ENCODE assay signal across 9 cellular contexts in genomic region chr1:215146252-215146975, GRCh38.
DNase-seq lines count a peak whose midpoint lies in the region; ATAC-seq, FAIRE-seq and TF ChIP-seq lines count a peak whose summit lies in the region.
"Had no signal": no experiment of that assay in that cellular context is flagged by ENCODE, and none has a peak within 500 bp of the region (broad histone marks: within the 10 kb centered on the region; RNA-seq: fewer than 3 reads in every experiment).

No MANE protein-coding gene starts in this region.

- BruUV-seq in A673 (replicated peaks; lab: Mats Ljungman, UMichigan): no TSS peak

- ATAC-seq in T-helper 17 cell (no peak), GM19324 (IDR thresholded peaks at IDR 0.05; ENCODE audit: low FRiP score, unreplicated experiment) (no peak)

- POLR2A ChIA-PET in A673 (lab: Charles Lee; ENCODE audit: low non-redundant PET): no interaction called here

- H3K9me3 ChIP-seq in A673 (ENCODE audit: low read depth, low read length, poor library complexity, severe bottlenecking): peaks cover 6% of the 10 kb centered on the region
- no peaks in the 10 kb centered on the region for H3K9me3 ChIP-seq in T-helper 17 cell (ENCODE audit: control insufficient read depth, low read length, poor library complexity, severe bottlenecking)
- no peaks in the 10 kb centered on the region for H3K9me3 ChIP-seq in sigmoid colon

- no peaks in the 10 kb centered on the region for H3K4me1 Mint-ChIP-seq in T-helper 17 cell
- H3K4me1 Mint-ChIP-seq: activated naive CD8-positive, alpha-beta T cell treated with anti-CD3 and anti-CD28 coated beads, Interleukin-2, amount 10 ng/mL, durations not matched to agents 7 days and 5 days had no signal

- DNase-seq in A673 (ENCODE audit: low spot score) (peak; percentile 42), H54 (ENCODE audit: insufficient read length, low spot score) (no peak), RKO (ENCODE audit: low spot score) (peak; percentile 57), fibroblast of villous mesenchyme (ENCODE audit: low read depth) (peak; percentile 58), T-helper 17 cell (no peak), sigmoid colon (no peak)
- no peak for DNase-seq in activated naive CD4-positive, alpha-beta T cell (lab: John Stamatoyannopoulos, UW)
- DNase-seq: activated naive CD8-positive, alpha-beta T cell treated with anti-CD3 and anti-CD28 coated beads, Interleukin-2, amount 10 ng/mL, durations not matched to agents 7 days and 5 days had no signal

- no peaks in the 10 kb centered on the region for H3K27me3 ChIP-seq in A673 (replicated peaks; ENCODE audit: insufficient read depth, low read depth, low read length, poor library complexity)
- no peaks in the 10 kb centered on the region for H3K27me3 ChIP-seq in sigmoid colon

- H3K27me3 Mint-ChIP-seq in T-helper 17 cell: no peaks in the 10 kb centered on the region
- H3K27me3 Mint-ChIP-seq: activated naive CD8-positive, alpha-beta T cell treated with anti-CD3 and anti-CD28 coated beads, Interleukin-2, amount 10 ng/mL, durations not matched to agents 7 days and 5 days had no signal

- WGBS in sigmoid colon, 2 donors: 51 to 58% methylated on average over 8 of the region's 8 CpGs

- peak; percentile 82 for FAIRE-seq in H54 (lab: Jason Lieb, UNC)

- H3K27ac ChIP-seq in A673 (ENCODE audit: low read depth, low read length, poor library complexity, severe bottlenecking) (no peak overlapping the region), sigmoid colon (no peak overlapping the region)

- H3K36me3 ChIP-seq in A673 (ENCODE audit: insufficient read depth, low read length, poor library complexity, severe bottlenecking): no peaks in the 10 kb centered on the region
- H3K36me3 ChIP-seq in sigmoid colon: no peaks in the 10 kb centered on the region

- TF ChIP-seq CTCF in A673 (conservative IDR thresholded peaks at IDR 0.05; ENCODE audit: low read depth, low read length) (peak; percentile 67), fibroblast of villous mesenchyme (IDR thresholded peaks at IDR 0.05; ENCODE audit: insufficient read depth, low read depth, low read length) (peak; percentile 62), sigmoid colon (IDR thresholded peaks at IDR 0.05) (no peak)

- no peaks in the 10 kb centered on the region for H3K4me1 ChIP-seq in A673 (ENCODE audit: insufficient read depth, low read length, poor library complexity, severe bottlenecking)
- H3K4me1 ChIP-seq in sigmoid colon: no peaks in the 10 kb centered on the region

- H3K4me3 ChIP-seq in A673 (ENCODE audit: low read depth, low read length, poor library complexity, severe bottlenecking): no peak overlapping the region
- no peak overlapping the region for H3K4me3 ChIP-seq in fibroblast of villous mesenchyme (ENCODE audit: low read depth, low read length)
- H3K4me3 ChIP-seq in sigmoid colon: no peak overlapping the region

- no peak overlapping the region for H3K27ac Mint-ChIP-seq in T-helper 17 cell
- H3K27ac Mint-ChIP-seq: activated naive CD8-positive, alpha-beta T cell treated with anti-CD3 and anti-CD28 coated beads, Interleukin-2, amount 10 ng/mL, durations not matched to agents 7 days and 5 days had no signal

- CTCF ChIA-PET in A673 (lab: Charles Lee): interaction anchor here (1.8 kb wide), 1 partner anchor 485 kb away, joined by 5 read pairs; no protein-coding TSS in a partner anchor

- TF ChIP-seq EP300 in sigmoid colon (IDR thresholded peaks at IDR 0.05): no peak

- intact Hi-C loops in A673 (cut with micrococcal nuclease; ENCODE audit: unreplicated experiment): loop anchor here (1.0 kb wide), 1 partner anchor 487 kb away; no protein-coding TSS in a partner anchor
- intact Hi-C loops in sigmoid colon (cut with DNase I): no loop called here

- H3K4me3 Mint-ChIP-seq in T-helper 17 cell: no peak overlapping the region
- H3K4me3 Mint-ChIP-seq: activated naive CD8-positive, alpha-beta T cell treated with anti-CD3 and anti-CD28 coated beads, Interleukin-2, amount 10 ng/mL, durations not matched to agents 7 days and 5 days had no signal

- TF ChIP-seq POLR2A in H54 (IDR thresholded peaks at IDR 0.05; ENCODE audit: low read depth, low read length) (no peak), sigmoid colon (IDR thresholded peaks at IDR 0.05) (no peak)

- no peaks in the 10 kb centered on the region for H3K36me3 Mint-ChIP-seq in T-helper 17 cell (ENCODE audit: low read depth)
- H3K36me3 Mint-ChIP-seq: activated naive CD8-positive, alpha-beta T cell treated with anti-CD3 and anti-CD28 coated beads, Interleukin-2, amount 10 ng/mL, durations not matched to agents 7 days and 5 days had no signal

Comparison
In these comparisons a context has a peak if more than half of its experiments do, and no peak if none do; other contexts are left out.
1. DNase-seq: peak in A673 (single experiment), RKO (single experiment) and fibroblast of villous mesenchyme (single experiment); none in H54 (single experiment), T-helper 17 cell (0 of 3), sigmoid colon (single experiment) and activated naive CD4-positive, alpha-beta T cell (0 of 4).
2. CTCF ChIP-seq: peak in A673 (single experiment) and fibroblast of villous mesenchyme (single experiment); none in sigmoid colon (0 of 4).